ENCODE assay signal across 1 cellular context in the genomic region with DNA sequence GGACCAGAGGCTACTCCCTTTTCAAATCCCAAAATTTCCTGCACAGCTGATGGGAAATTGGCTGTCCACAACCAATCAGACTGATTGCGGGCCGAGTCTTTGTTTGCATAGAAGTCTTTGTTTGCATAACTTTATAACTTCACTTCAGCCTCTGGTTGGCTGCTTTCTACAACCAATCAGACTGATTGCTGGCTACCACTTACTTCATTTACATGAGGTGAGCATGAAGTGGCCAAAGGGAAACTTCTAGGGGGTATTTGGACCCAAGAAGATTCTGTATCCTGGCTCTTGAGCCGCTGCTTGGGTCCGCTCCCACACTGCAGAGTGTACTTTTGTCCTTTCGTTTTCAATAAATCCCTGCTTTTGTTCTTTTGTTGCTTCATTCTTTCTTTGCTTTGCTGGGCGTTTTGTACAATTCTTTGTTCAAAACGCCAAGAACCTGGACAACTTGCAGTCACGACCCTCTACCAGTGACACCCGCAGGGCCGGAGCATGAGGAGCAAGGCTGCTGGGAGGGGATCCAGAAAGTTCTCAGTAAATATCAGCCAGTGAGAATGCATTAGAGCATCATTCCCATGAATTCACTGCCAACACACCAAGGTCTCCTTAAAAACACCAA.
TF ChIP-seq lines count a peak whose summit lies in the region.

No MANE protein-coding gene starts in this region.

TF ChIP-seq in HepG2, 621 proteins besides CTCF, POLR2A, EP300 and RAD21 (continued from another document):
- TF ChIP-seq MIER3 (CRISPR knock-in tag; IDR thresholded peaks at IDR 0.05; ENCODE audit: borderline replicate concordance): no peak
- no peak for TF ChIP-seq CREB1 (IDR thresholded peaks at IDR 0.05)
- peak; percentile 18; the same call in 1 of the 2 replicates for TF ChIP-seq CREB1 (CRISPR knock-in tag; IDR thresholded peaks at IDR 0.05)
- TF ChIP-seq SATB2 (CRISPR knock-in tag; IDR thresholded peaks at IDR 0.05): 0 out of 2 replicates have a peak, but pooled peaks have one; percentile 29
- TF ChIP-seq SOX13 (IDR thresholded peaks at IDR 0.05): no peak
- TF ChIP-seq SOX13 (CRISPR knock-in tag; conservative IDR thresholded peaks at IDR 0.05 in 1 of 2, IDR thresholded peaks at IDR 0.05 in 1 of 2): peak in 1 of 2 experiments; percentile 66; a peak in 1 of 4 replicates
- TF ChIP-seq SOX5 (CRISPR knock-in tag; IDR thresholded peaks at IDR 0.05; ENCODE audit: borderline replicate concordance): peak; percentile 20; the same call in 1 of the 2 replicates
- peak; percentile 52 for TF ChIP-seq NFYC (CRISPR knock-in tag; IDR thresholded peaks at IDR 0.05)
- no peak for TF ChIP-seq ZBTB21 (CRISPR knock-in tag; IDR thresholded peaks at IDR 0.05)
- TF ChIP-seq TEAD2 (CRISPR knock-in tag; IDR thresholded peaks at IDR 0.05): no peak
- peak; percentile 39; the same call in 1 of the 2 replicates for TF ChIP-seq HNF4A (CRISPR knock-in tag; IDR thresholded peaks at IDR 0.05)
- TF ChIP-seq ZNF3 (CRISPR knock-in tag; IDR thresholded peaks at IDR 0.05): no peak
- TF ChIP-seq MBD4 (IDR thresholded peaks at IDR 0.05; ENCODE audit: borderline replicate concordance, low read length): no peak
- TF ChIP-seq ZNF83 (CRISPR knock-in tag; IDR thresholded peaks at IDR 0.05; ENCODE audit: borderline replicate concordance): no peak; the same call in 1 of the 2 replicates
- TF ChIP-seq THAP7 (CRISPR knock-in tag; IDR thresholded peaks at IDR 0.05): no peak
- TF ChIP-seq KLF16 (CRISPR knock-in tag; IDR thresholded peaks at IDR 0.05): 0 out of 4 replicates have a peak, but pooled peaks of 1 of the 2 experiments have one; percentile 33
